1 cellular context compared by ENCODE assay signal in the genomic region with DNA sequence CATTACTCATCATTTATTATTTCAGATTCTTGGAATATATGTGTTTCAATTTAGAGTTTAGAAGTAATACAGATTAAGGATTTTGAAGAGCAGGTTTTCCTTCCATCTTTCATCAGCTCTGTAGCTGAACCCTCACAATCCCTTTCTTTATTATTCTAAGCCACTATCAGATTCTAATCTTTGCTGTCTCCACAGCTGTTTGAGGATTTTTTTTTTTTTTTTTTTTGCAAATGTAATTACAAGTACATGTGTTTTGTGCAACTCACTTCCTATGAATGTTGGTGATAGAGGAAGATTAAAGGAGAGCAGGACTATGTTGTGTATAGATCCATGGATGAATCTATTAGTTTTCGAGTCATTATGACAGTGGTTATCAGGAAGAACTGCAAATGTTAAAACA.
TF ChIP-seq lines count a peak whose summit lies in the region.

No MANE protein-coding gene starts in this region.

TF ChIP-seq in SK-N-SH, 30 proteins besides CTCF, POLR2A, EP300 and RAD21 (continued from another document):
- TF ChIP-seq, protein P1, sequence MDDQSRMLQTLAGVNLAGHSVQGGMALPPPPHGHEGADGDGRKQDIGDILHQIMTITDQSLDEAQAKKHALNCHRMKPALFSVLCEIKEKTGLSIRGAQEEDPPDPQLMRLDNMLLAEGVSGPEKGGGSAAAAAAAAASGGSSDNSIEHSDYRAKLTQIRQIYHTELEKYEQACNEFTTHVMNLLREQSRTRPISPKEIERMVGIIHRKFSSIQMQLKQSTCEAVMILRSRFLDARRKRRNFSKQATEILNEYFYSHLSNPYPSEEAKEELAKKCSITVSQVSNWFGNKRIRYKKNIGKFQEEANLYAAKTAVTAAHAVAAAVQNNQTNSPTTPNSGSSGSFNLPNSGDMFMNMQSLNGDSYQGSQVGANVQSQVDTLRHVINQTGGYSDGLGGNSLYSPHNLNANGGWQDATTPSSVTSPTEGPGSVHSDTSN (IDR thresholded peaks at IDR 0.05) = no peak
- TF ChIP-seq, protein P2, sequence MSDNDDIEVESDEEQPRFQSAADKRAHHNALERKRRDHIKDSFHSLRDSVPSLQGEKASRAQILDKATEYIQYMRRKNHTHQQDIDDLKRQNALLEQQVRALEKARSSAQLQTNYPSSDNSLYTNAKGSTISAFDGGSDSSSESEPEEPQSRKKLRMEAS (IDR thresholded peaks at IDR 0.05; ENCODE audit: low read depth) = no peak
- TF ChIP-seq NFIC (IDR thresholded peaks at IDR 0.05; ENCODE audit: borderline replicate concordance) (no peak), TAF1 (IDR thresholded peaks at IDR 0.05; ENCODE audit: borderline replicate concordance, low read depth, low read length) (no peak), SIN3A (IDR thresholded peaks at IDR 0.05; ENCODE audit: borderline replicate concordance, low read depth, low read length) (no peak), YY1 (IDR thresholded peaks at IDR 0.05; ENCODE audit: low read depth) (no peak)
- TF ChIP-seq, protein P3, sequence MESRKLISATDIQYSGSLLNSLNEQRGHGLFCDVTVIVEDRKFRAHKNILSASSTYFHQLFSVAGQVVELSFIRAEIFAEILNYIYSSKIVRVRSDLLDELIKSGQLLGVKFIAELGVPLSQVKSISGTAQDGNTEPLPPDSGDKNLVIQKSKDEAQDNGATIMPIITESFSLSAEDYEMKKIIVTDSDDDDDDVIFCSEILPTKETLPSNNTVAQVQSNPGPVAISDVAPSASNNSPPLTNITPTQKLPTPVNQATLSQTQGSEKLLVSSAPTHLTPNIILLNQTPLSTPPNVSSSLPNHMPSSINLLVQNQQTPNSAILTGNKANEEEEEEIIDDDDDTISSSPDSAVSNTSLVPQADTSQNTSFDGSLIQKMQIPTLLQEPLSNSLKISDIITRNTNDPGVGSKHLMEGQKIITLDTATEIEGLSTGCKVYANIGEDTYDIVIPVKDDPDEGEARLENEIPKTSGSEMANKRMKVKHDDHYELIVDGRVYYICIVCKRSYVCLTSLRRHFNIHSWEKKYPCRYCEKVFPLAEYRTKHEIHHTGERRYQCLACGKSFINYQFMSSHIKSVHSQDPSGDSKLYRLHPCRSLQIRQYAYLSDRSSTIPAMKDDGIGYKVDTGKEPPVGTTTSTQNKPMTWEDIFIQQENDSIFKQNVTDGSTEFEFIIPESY (IDR thresholded peaks at IDR 0.05; ENCODE audit: borderline replicate concordance, low read depth) = no peak
TF ChIP-seq in SK-N-SH: peak in this region for 6.
